In genomic region chr4:8005033-8005808, GRCh38 we compare ENCODE assay signal across 28 cellular contexts.
"Had no signal": no experiment of that assay in that cellular context is flagged by ENCODE, and none has a peak within 500 bp of the region (broad histone marks: within the 10 kb centered on the region; RNA-seq: fewer than 3 reads in every experiment).

No MANE protein-coding gene starts in this region.

- H3K9me3 ChIP-seq: neutrophil, ovary, tibial nerve, uterus had no signal

- H3K4me1 Mint-ChIP-seq: naive B cell, natural killer cell had no signal

- H3K27me3 ChIP-seq: neural progenitor cell, ovary, tibial nerve, uterus had no signal

- H3K27me3 Mint-ChIP-seq: stimulated activated naive CD8-positive, alpha-beta T cell treated with anti-CD3 and anti-CD28 coated beads, Interleukin-15, Interleukin-2, amounts not matched to agents 100 ng/mL and 50 ng/mL, for 24 hours had no signal

- H3K27ac Mint-ChIP-seq: mesothelial cell of epicardium; naive B cell; natural killer cell; nephron progenitor cell; neural progenitor cell; progenitor cell of endocrine pancreas; stimulated activated naive B cell treated with anti-CD40 and anti-IgM and Interleukin-4, amounts not matched to agents 10 μg/mL and 1 μg/mL and 100 μg/mL, for 72 hours; stimulated activated naive CD8-positive, alpha-beta T cell treated with anti-CD3 and anti-CD28 coated beads, Interleukin-15, Interleukin-2, amounts not matched to agents 100 ng/mL and 50 ng/mL, for 24 hours; type B pancreatic cell had no signal

- H3K27ac ChIP-seq: neural progenitor cell, neutrophil, ovary, skin epidermis, tibial nerve, uterus had no signal

- H3K36me3 ChIP-seq: neural progenitor cell, neutrophil, ovary, uterus had no signal

- ATAC-seq: left cardiac atrium; left lobe of liver; natural killer cell; right cardiac atrium; sciatic nerve; stimulated activated naive B cell treated with anti-CD40 and anti-IgM and Interleukin-4, amounts not matched to agents 10 μg/mL and 1 μg/mL and 100 μg/mL, for 72 hours had no signal

- DNase-seq: hippocampal formation; kidney glomerular epithelial cell; left cardiac atrium; mesendoderm; naive B cell; natural killer cell; nephron progenitor cell; occipital lobe; ovary; stimulated activated CD4-positive, alpha-beta T cell treated with anti-CD3 and anti-CD28 coated beads, Interleukin-12 subunit alpha, Interleukin-12 subunit beta, amount 100 ng/mL, for 4 hours; stimulated activated CD4-positive, alpha-beta T cell treated with anti-CD3 and anti-CD28 coated beads, Interleukin-15, amount 100 ng/mL, for 24 hours; stimulated activated CD4-positive, alpha-beta T cell treated with anti-CD3 and anti-CD28 coated beads, Interleukin-2, amount 100 ng/mL, for 24 hours; stimulated activated CD4-positive, alpha-beta T cell treated with anti-CD3 and anti-CD28 coated beads, Interleukin-4, amount 100 ng/mL, for 1 hour; stimulated activated naive B cell treated with anti-CD40 and anti-IgM and Interleukin-4, amounts not matched to agents 10 μg/mL and 1 μg/mL and 100 μg/mL, for 72 hours; substantia nigra; uterus had no signal

- H3K4me1 ChIP-seq: uterus had no signal

- H3K4me3 ChIP-seq: lung, neural progenitor cell, ovary, skin epidermis, tibial nerve, uterus had no signal

- H3K9me3 Mint-ChIP-seq: mesothelial cell of epicardium; naive B cell; natural killer cell; nephron progenitor cell; neural progenitor cell; stimulated activated naive B cell treated with anti-CD40 and anti-IgM and Interleukin-4, amounts not matched to agents 10 μg/mL and 1 μg/mL and 100 μg/mL, for 72 hours; stimulated activated naive CD8-positive, alpha-beta T cell treated with anti-CD3 and anti-CD28 coated beads, Interleukin-15, Interleukin-2, amounts not matched to agents 100 ng/mL and 50 ng/mL, for 24 hours; type B pancreatic cell had no signal

- H3K36me3 Mint-ChIP-seq: mesothelial cell of epicardium, naive B cell, natural killer cell, neural progenitor cell, type B pancreatic cell had no signal

- H3K4me3 Mint-ChIP-seq: mesothelial cell of epicardium; natural killer cell; nephron progenitor cell; neural progenitor cell; stimulated activated naive B cell treated with anti-CD40 and anti-IgM and Interleukin-4, amounts not matched to agents 10 μg/mL and 1 μg/mL and 100 μg/mL, for 72 hours; stimulated activated naive CD8-positive, alpha-beta T cell treated with anti-CD3 and anti-CD28 coated beads, Interleukin-15, Interleukin-2, amounts not matched to agents 100 ng/mL and 50 ng/mL, for 24 hours; type B pancreatic cell had no signal
